ENCODE assay signal across 8 cellular contexts in genomic region chr13:72728290-72728605, GRCh38. TPM values are rescaled to one million over a fixed set of nuclear protein-coding genes. Genes with fewer than 3 reads are reported as not detected.
DNase-seq lines count a peak whose midpoint lies in the region; ATAC-seq and TF ChIP-seq lines count a peak whose summit lies in the region.

No MANE protein-coding gene starts in this region.

- TF ChIP-seq POLR2A in stomach (IDR thresholded peaks at IDR 0.05) = no peak

- no peaks in the 10 kb centered on the region for H3K4me1 ChIP-seq in iPS-15b (ENCODE audit: control insufficient read depth, insufficient read depth, low read length)
- peaks cover 0 to 33% (median 32%) of the 10 kb centered on the region in 4 donors for H3K4me1 ChIP-seq in stomach

- H3K9me3 Mint-ChIP-seq in WTC11 = no peaks in the 10 kb centered on the region

- H3K27ac Mint-ChIP-seq in WTC11 = no peak overlapping the region

- TF ChIP-seq CTCF in WTC11 (IDR thresholded peaks at IDR 0.05) = no peak
- no peak for TF ChIP-seq CTCF in stomach (IDR thresholded peaks at IDR 0.05)
- no peak for TF ChIP-seq CTCF in GM10248 (IDR thresholded peaks at IDR 0.05; ENCODE audit: control extremely low read depth, extremely low read depth, low read depth, missing control alignments)

- H3K27me3 ChIP-seq in iPS-15b (ENCODE audit: control insufficient read depth, insufficient read depth, low read length) = no peaks in the 10 kb centered on the region
- no peaks in the 10 kb centered on the region for H3K27me3 ChIP-seq in stomach

- peaks cover 19% of the 10 kb centered on the region for H3K36me3 Mint-ChIP-seq in WTC11

- CTCF ChIA-PET in WTC11 (lab: Charles Lee) = no interaction called here
- CTCF ChIA-PET in GM10248 (lab: Yijun Ruan, JAX) = interaction anchor here (1.4 to 2.2 kb wide), 3 partner anchors 17 to 38 kb away, joined by 3 to 7 read pairs (median 3); no protein-coding TSS in a partner anchor

- TF ChIP-seq EP300 in stomach (IDR thresholded peaks at IDR 0.05) = no peak

- peaks cover 5% of the 10 kb centered on the region for H3K36me3 ChIP-seq in iPS-15b (ENCODE audit: control insufficient read depth, insufficient read depth, low read length)
- H3K36me3 ChIP-seq in stomach = peaks cover 0 to 12% (median 4%) of the 10 kb centered on the region in 4 donors

- WGBS in stomach, 5 donors = 1 to 5% (median 4%) methylated on average over 3 of the region's 3 CpGs

- H3K9me3 ChIP-seq in iPS-15b (ENCODE audit: control insufficient read depth, insufficient read depth, low read length) (no peaks in the 10 kb centered on the region), stomach (no peaks in the 10 kb centered on the region)

- H3K27ac ChIP-seq in stomach = peak overlapping the region in 4 of 5 donors; percentile 69 to 83 (median 78)

- ATAC-seq in WTC11 = no peak
- ATAC-seq in HG03442 (IDR thresholded peaks at IDR 0.05; ENCODE audit: unreplicated experiment) = no peak
- no peak for ATAC-seq in GM21528 (IDR thresholded peaks at IDR 0.05; ENCODE audit: low FRiP score, unreplicated experiment)

- POLR2A ChIA-PET in WTC11 (lab: Charles Lee) (interaction anchor here (0.6 kb wide), 1 partner anchor 1617 kb away, joined by 3 read pairs; no protein-coding TSS in a partner anchor), GM10248 (lab: Yijun Ruan, JAX) (no interaction called here)

- peaks cover 26% of the 10 kb centered on the region for H3K4me1 Mint-ChIP-seq in WTC11

- H3K27me3 Mint-ChIP-seq in WTC11 (ENCODE audit: low read depth) = no peaks in the 10 kb centered on the region

- peak overlapping the region; percentile 94 for H3K4me3 ChIP-seq in iPS-15b (ENCODE audit: low read depth, low read length)
- peak overlapping the region; percentile 60 to 99 (median 92) for H3K4me3 ChIP-seq in stomach

- H3K9ac ChIP-seq in iPS-15b (ENCODE audit: low read depth, low read length) = peak overlapping the region; percentile 67

- intact Hi-C loops in stomach (cut with DNase I; ENCODE audit: low total_unique reads) = no loop called here

- peak overlapping the region; percentile 91 for H3K4me3 Mint-ChIP-seq in WTC11

- DNase-seq in DMS79 treated with DMSO at 0.1 percent for 48 hours (lab: John Stamatoyannopoulos, UW) = peak; percentile 36
- no peak for DNase-seq in DMS79 (lab: John Stamatoyannopoulos, UW)
- no peak for DNase-seq in WTC11 (ENCODE audit: low spot score)
- no peak for DNase-seq in stomach
- DNase-seq in GM10248 (ENCODE audit: extremely low spot score) = no peak

TF ChIP-seq in WTC11, 78 proteins besides CTCF, POLR2A, EP300 and RAD21:
- TF ChIP-seq EMX1 (CRISPR knock-in tag; IDR thresholded peaks at IDR 0.05) (no peak), MXD4 (CRISPR knock-in tag; IDR thresholded peaks at IDR 0.05; ENCODE audit: borderline replicate concordance) (no peak), SOX15 (CRISPR knock-in tag; IDR thresholded peaks at IDR 0.05) (no peak), ZNF423 (CRISPR knock-in tag; IDR thresholded peaks at IDR 0.05) (no peak), USF2 (CRISPR knock-in tag; IDR thresholded peaks at IDR 0.05) (no peak), GABPB1 (CRISPR knock-in tag; IDR thresholded peaks at IDR 0.05) (no peak), ARID4B (CRISPR knock-in tag; IDR thresholded peaks at IDR 0.05; ENCODE audit: borderline replicate concordance) (no peak), SP1 (CRISPR knock-in tag; conservative IDR thresholded peaks at IDR 0.05) (no peak)

RNA-seq across cellular contexts. Expression of gene BORA, which starts 0.5 kb away (rescaled TPM):
- total RNA-seq in WTC11 (2021) = 12.3 to 14.5 TPM (median 12.9 TPM) in 3 replicates
- 1 to 10 TPM; 2.0 to 8.5 (median 4.5) TPM for total RNA-seq in stomach
- polyA plus RNA-seq in stomach = 1 to 10 TPM; 2.7 to 3.4 (median 3.1) TPM

RNA-seq across cellular contexts. Expression of gene MZT1, which starts 0.8 kb away (rescaled TPM):
- 22.8 to 23.5 TPM (median 23.2 TPM) in 3 replicates for total RNA-seq in WTC11 (2021)
- total RNA-seq in stomach = 10 to 100 TPM in 1 of 5 donors, 1 to 10 TPM in 3, not detected in 1; 1.2 to 11.7 (median 6.8) TPM
- 10 to 100 TPM in 1 of 3 donors, 1 to 10 TPM in 2; 7.9 to 10.8 (median 8.1) TPM for polyA plus RNA-seq in stomach

RNA-seq across cellular contexts. Expression of gene DIS3, which starts 53.5 kb away (rescaled TPM):
- total RNA-seq in WTC11 (2021) (34.1 to 39.9 TPM (median 35.1 TPM) in 3 replicates), stomach (10 to 100 TPM in 4 of 5 donors, 1 to 10 TPM in 1; 5.2 to 37.1 (median 15.8) TPM)
- polyA plus RNA-seq in stomach = 10 to 100 TPM in 1 of 3 donors, 1 to 10 TPM in 2; 5.7 to 11.0 (median 6.8) TPM

RNA-seq across cellular contexts. Expression of gene PIBF1, which starts 53.7 kb away (rescaled TPM):
- 12.5 to 16.0 TPM (median 12.9 TPM) in 3 replicates for total RNA-seq in WTC11 (2021)
- 10 to 100 TPM in 4 of 5 donors, 1 to 10 TPM in 1; 6.1 to 67.6 (median 37.9) TPM for total RNA-seq in stomach
- polyA plus RNA-seq in stomach = 10 to 100 TPM in 1 of 3 donors, 1 to 10 TPM in 2; 8.1 to 13.6 (median 9.2) TPM
